Comparison of ENCODE assay signal across 21 cellular contexts in genomic region chr15:50864876-50865275, GRCh38.
"Had no signal": no experiment of that assay in that cellular context is flagged by ENCODE, and none has a peak within 500 bp of the region (broad histone marks: within the 10 kb centered on the region; RNA-seq: fewer than 3 reads in every experiment).

No MANE protein-coding gene starts in this region.

- H3K27me3 ChIP-seq: pancreas, right lobe of liver, suprapubic skin, vagina had no signal

- H3K4me1 Mint-ChIP-seq: memory B cell; naive thymus-derived CD4-positive, alpha-beta T cell; nephron progenitor cell; stimulated activated naive CD8-positive, alpha-beta T cell treated with anti-CD3 and anti-CD28 coated beads, Interleukin-15, amount 100 ng/mL, for 72 hours had no signal

- H3K4me3 ChIP-seq: coronary artery, lung, pancreas, right lobe of liver, smooth muscle cell, suprapubic skin, vagina had no signal

- H3K27ac ChIP-seq: coronary artery, pancreas, right lobe of liver, suprapubic skin, vagina had no signal

- H3K4me3 Mint-ChIP-seq: effector memory CD8-positive, alpha-beta T cell; memory B cell; naive thymus-derived CD4-positive, alpha-beta T cell; nephron progenitor cell; stimulated activated naive CD8-positive, alpha-beta T cell treated with anti-CD3 and anti-CD28 coated beads, Interleukin-15, amount 100 ng/mL, for 72 hours had no signal

- DNase-seq: dermis blood vessel endothelial cell; effector memory CD8-positive, alpha-beta T cell; naive thymus-derived CD4-positive, alpha-beta T cell; nephron progenitor cell; nucleus accumbens; pancreas; right lobe of liver; stimulated activated CD4-positive, alpha-beta T cell treated with anti-CD3 and anti-CD28 coated beads, Interleukin-12 subunit alpha, Interleukin-12 subunit beta, amount 100 ng/mL, for 4 hours; stimulated activated CD4-positive, alpha-beta T cell treated with anti-CD3 and anti-CD28 coated beads, Interleukin-1b, Interleukin-23, amount 100 ng/mL, for 48 hours; stimulated activated CD4-positive, alpha-beta T cell treated with anti-CD3 and anti-CD28 coated beads, Interleukin-4, amount 100 ng/mL, for 1 hour; stimulated activated CD8-positive, alpha-beta memory T cell treated with anti-CD3 and anti-CD28 coated beads, Interleukin-4, amount 100 ng/mL, for 48 hours; stimulated activated naive CD4-positive, alpha-beta T cell; stimulated activated naive CD8-positive, alpha-beta T cell treated with anti-CD3 and anti-CD28 coated beads, Interleukin-15, amount 100 ng/mL, for 72 hours; trophoblast cell had no signal

- ATAC-seq: effector memory CD8-positive, alpha-beta T cell; left lobe of liver; naive thymus-derived CD4-positive, alpha-beta T cell; pancreas; right lobe of liver; stimulated activated naive CD8-positive, alpha-beta T cell treated with anti-CD3 and anti-CD28 coated beads, Interleukin-15, amount 100 ng/mL, for 72 hours had no signal

- H3K27me3 Mint-ChIP-seq: effector memory CD8-positive, alpha-beta T cell had no signal

- H3K36me3 Mint-ChIP-seq: memory B cell had no signal

- H3K27ac Mint-ChIP-seq: effector memory CD8-positive, alpha-beta T cell; memory B cell; naive thymus-derived CD4-positive, alpha-beta T cell; nephron progenitor cell; stimulated activated naive CD8-positive, alpha-beta T cell treated with anti-CD3 and anti-CD28 coated beads, Interleukin-15, amount 100 ng/mL, for 72 hours had no signal

- H3K9me3 Mint-ChIP-seq: effector memory CD8-positive, alpha-beta T cell; memory B cell; nephron progenitor cell; stimulated activated naive CD8-positive, alpha-beta T cell treated with anti-CD3 and anti-CD28 coated beads, Interleukin-15, amount 100 ng/mL, for 72 hours had no signal

- H3K4me1 ChIP-seq: pancreas, right lobe of liver, suprapubic skin, vagina had no signal

- H3K9me3 ChIP-seq: pancreas, right lobe of liver, suprapubic skin, vagina had no signal

- H3K36me3 ChIP-seq: pancreas, right lobe of liver, suprapubic skin, vagina had no signal
